8 cellular contexts compared by ENCODE assay signal in the genomic region with DNA sequence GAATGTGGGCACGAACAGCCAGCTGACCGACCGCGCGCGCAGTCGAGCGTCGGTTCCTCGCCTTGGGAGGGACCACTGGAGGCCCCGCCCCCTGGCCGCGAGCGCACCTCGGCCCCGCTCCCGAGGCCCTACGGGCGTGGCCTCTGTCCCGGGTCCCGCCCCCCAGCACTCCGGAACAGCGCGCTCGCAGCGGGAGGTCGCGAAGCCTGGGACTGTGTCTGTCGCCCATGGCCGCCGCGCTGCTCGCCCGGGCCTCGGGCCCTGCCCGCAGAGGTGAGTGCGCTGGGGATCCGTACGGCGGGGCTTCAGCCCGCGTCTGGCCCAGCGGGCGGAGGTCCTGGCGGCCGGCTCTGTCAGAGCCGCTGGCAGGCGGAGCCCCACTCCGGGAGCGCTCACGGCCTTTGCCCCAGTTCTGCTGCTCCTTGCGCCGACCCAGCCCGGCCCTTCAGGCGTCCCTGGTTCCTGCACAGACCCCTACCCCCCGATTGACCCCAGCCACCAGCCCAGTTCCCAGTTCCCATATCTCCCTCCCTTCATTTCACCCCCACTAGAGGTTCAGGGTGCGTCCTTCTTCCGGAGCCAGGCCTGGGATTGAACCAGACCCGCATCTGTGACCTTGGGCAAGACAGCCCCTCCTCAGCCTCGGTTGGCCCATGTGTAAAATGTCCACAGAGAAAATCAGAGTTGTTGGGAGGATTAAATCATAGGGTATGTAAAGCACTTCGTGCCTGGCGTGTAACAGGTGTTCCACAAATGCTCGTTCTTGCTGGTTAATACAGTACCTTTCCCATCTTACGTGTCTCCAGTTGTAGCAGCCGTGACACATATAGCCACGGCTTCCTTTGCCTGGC. TPM values are rescaled to one million over a fixed set of nuclear protein-coding genes. Genes with fewer than 3 reads are reported as not detected.
A peak's percentile ranks its signal among the peaks of the same experiment; 100 is the strongest.
DNase-seq lines count a peak whose midpoint lies in the region; ATAC-seq, FAIRE-seq and TF ChIP-seq lines count a peak whose summit lies in the region.

Gene ACADS (plus strand): TSS at position 168 of the 851 bp plus-strand sequence. CDS start 60 bp downstream, at position 228.

- H3K9me3 ChIP-seq in pancreas, result no peaks in the 10 kb centered on the region
- H3K9me3 ChIP-seq in thymus (ENCODE audit: control insufficient read depth), result no peaks in the 10 kb centered on the region

- peak within 1 kb of the TSS; percentile 75 to 87 (median 76) for H3K27ac ChIP-seq in pancreas
- H3K27ac ChIP-seq in thymus (ENCODE audit: low read depth), result peak within 1 kb of the TSS; percentile 22

- peak within 1 kb of the TSS; percentile 82 to 90 for H3K27ac Mint-ChIP-seq in activated naive CD4-positive, alpha-beta T cell treated with anti-CD3 and anti-CD28 coated beads, Interleukin-2, amount 50 U/mL, for 72 hours

- peaks cover 0 to 4% (median 0%) of the 10 kb centered on the region in 3 donors for H3K36me3 ChIP-seq in pancreas
- H3K36me3 ChIP-seq in thymus (ENCODE audit: control insufficient read depth, insufficient read depth), result peaks cover 33% of the 10 kb centered on the region

- intact Hi-C loops in Right ventricle myocardium inferior (cut with DNase I) (no loop called here), pancreas (cut with DNase I) (no loop called here)

- H3K4me1 ChIP-seq in pancreas (no peaks in the 10 kb centered on the region), thymus (ENCODE audit: control insufficient read depth, insufficient read depth, low read length) (peaks cover 6% of the 10 kb centered on the region)

- H3K9me3 Mint-ChIP-seq in activated naive CD4-positive, alpha-beta T cell treated with anti-CD3 and anti-CD28 coated beads, Interleukin-2, amount 50 U/mL, for 72 hours, result no peaks in the 10 kb centered on the region

- TF ChIP-seq CTCF in GM10266 (IDR thresholded peaks at IDR 0.05; ENCODE audit: control insufficient read depth, insufficient read depth, low read depth, missing control alignments) (no peak), HFF-Myc (IDR thresholded peaks at IDR 0.05; ENCODE audit: low read depth, low read length, missing control alignments) (no peak), NB4 (IDR thresholded peaks at IDR 0.05; ENCODE audit: low read depth, low read length) (no peak), pancreas (IDR thresholded peaks at IDR 0.05) (no peak)

- DNase-seq in GM10266 (ENCODE audit: extremely low spot score), result peak; percentile 99
- peak; percentile 30 for DNase-seq in HFF-Myc (ENCODE audit: extremely low read depth, low read depth)
- peak; percentile 94 for DNase-seq in NB4 (ENCODE audit: low read depth)
- peak; percentile 45 for DNase-seq in SKM-1 treated with dmso at 0.1 percent for 144 hours (lab: John Stamatoyannopoulos, UW; ENCODE audit: unreplicated experiment)
- DNase-seq in activated naive CD4-positive, alpha-beta T cell treated with anti-CD3 and anti-CD28 coated beads, Interleukin-2, amount 50 U/mL, for 72 hours (ENCODE audit: low spot score in 2 of 2), result peak; percentile 89 to 94
- peak; percentile 96 for DNase-seq in Right ventricle myocardium inferior (ENCODE audit: missing footprints)
- peak; percentile 89 to 97 (median 94) for DNase-seq in pancreas

- WGBS in pancreas, 2 donors, result 2% methylated on average over 60 to 66 of the region's 66 CpGs
- WGBS in thymus, result 11% methylated on average over 66 of the region's 66 CpGs

- no peak for FAIRE-seq in pancreas (lab: Jason Lieb, UNC)

- peak within 1 kb of the TSS; percentile 58 for H3K4me3 ChIP-seq in HFF-Myc (replicated peaks; ENCODE audit: low read depth, low read length)
- H3K4me3 ChIP-seq in NB4 (ENCODE audit: low read depth, low read length), result peak within 1 kb of the TSS; percentile 65
- peak within 1 kb of the TSS; percentile 75 to 82 (median 82) for H3K4me3 ChIP-seq in pancreas
- peak within 1 kb of the TSS; percentile 80 for H3K4me3 ChIP-seq in thymus (ENCODE audit: low read length)

- ATAC-seq in activated naive CD4-positive, alpha-beta T cell treated with anti-CD3 and anti-CD28 coated beads, Interleukin-2, amount 50 U/mL, for 72 hours, result peak; percentile 100
- ATAC-seq in Right ventricle myocardium inferior (peak; percentile 99), pancreas (peak; percentile 98 to 99 (median 98))

- TF ChIP-seq POLR2A in NB4 (IDR thresholded peaks at IDR 0.05; ENCODE audit: extremely low read depth, insufficient read length), result peak; percentile 75

- H3K36me3 Mint-ChIP-seq in activated naive CD4-positive, alpha-beta T cell treated with anti-CD3 and anti-CD28 coated beads, Interleukin-2, amount 50 U/mL, for 72 hours, result peaks cover 15 to 19% of the 10 kb centered on the region in 2 donors

- no peaks in the 10 kb centered on the region for H3K27me3 ChIP-seq in pancreas
- no peaks in the 10 kb centered on the region for H3K27me3 ChIP-seq in thymus (ENCODE audit: control insufficient read depth, insufficient read depth)

RNA-seq across cellular contexts. Expression of gene ACADS, which starts in this region (rescaled TPM):
- total RNA-seq in activated naive CD4-positive, alpha-beta T cell treated with anti-CD3 and anti-CD28 coated beads, Interleukin-2, amount 50 U/mL, for 72 hours, result 10 to 100 TPM; 15.9 to 24.5 TPM
- total RNA-seq in Right ventricle myocardium inferior, result 108 TPM
- total RNA-seq in pancreas, result 10 to 100 TPM; 15.2 to 22.8 (median 18.6) TPM
- polyA plus RNA-seq in pancreas, result 10 to 100 TPM; 50.9 to 59.2 TPM
- polyA plus RNA-seq in thymus, result 29.3 TPM

Comparison
In these comparisons a context has a peak if more than half of its experiments do, and no peak if none do; other contexts are left out.
1. Peak in every context shown above with its lines: DNase-seq, ATAC-seq, H3K4me3 ChIP-seq and H3K27ac ChIP-seq.
2. DNase-seq: peak in every context shown above with its lines; median percentile 99 in GM10266; 96 in Right ventricle myocardium inferior; 94 in NB4; 94 in pancreas; 92 in activated naive CD4-positive, alpha-beta T cell treated with anti-CD3 and anti-CD28 coated beads, Interleukin-2, amount 50 U/mL, for 72 hours; 45 in SKM-1 treated with dmso at 0.1 percent for 144 hours; 30 in HFF-Myc.